34 cellular contexts compared by ENCODE assay signal in genomic region chr18:77400561-77400960, GRCh38.
"Had no signal": no experiment of that assay in that cellular context is flagged by ENCODE, and none has a peak within 500 bp of the region (broad histone marks: within the 10 kb centered on the region; RNA-seq: fewer than 3 reads in every experiment).

No MANE protein-coding gene starts in this region.

- H3K4me3 ChIP-seq: adrenal gland, body of pancreas, breast epithelium had no signal

- H3K27ac ChIP-seq: adrenal gland, body of pancreas, brain microvascular endothelial cell, breast epithelium, VCaP had no signal

- H3K4me3 Mint-ChIP-seq: activated B cell treated with CpG ODN at 0.5 μM for 24 hours; activated CD4-positive, alpha-beta memory T cell treated with anti-CD3 and anti-CD28 coated beads for 36 hours; activated CD4-positive, alpha-beta T cell treated with anti-CD3 and anti-CD28 coated beads, Interleukin-2, amount 10 ng/mL, durations not matched to agents 24 days and 14 days; activated CD8-positive, alpha-beta T cell treated with anti-CD3 and anti-CD28 coated beads for 36 hours; activated naive CD4-positive, alpha-beta T cell treated with anti-CD3 and anti-CD28 coated beads for 36 hours; activated naive CD8-positive, alpha-beta T cell treated with anti-CD3 and anti-CD28 coated beads for 36 hours; activated T-cell treated with anti-CD3 and anti-CD28 coated beads, Interleukin-2, amount 50 U/mL, for 4 hours; activated T-cell treated with anti-CD3 and anti-CD28 coated beads, Interleukin-2, amount 50 U/mL, for 72 hours; activated T-helper 1 cell treated with anti-CD3 and anti-CD28 coated beads, Interleukin-12 subunit alpha, Interleukin-12 subunit beta, Interleukin-2, Interleukin-4 antibody, amounts not matched to agents 30 ng/mL and 10 ng/mL and 1 ng/mL, durations not matched to agents 14 hours and 24 hours and 36 hours; activated T-helper 17 cell treated with anti-CD3 and anti-CD28 coated beads, Interleukin-2, amount 50 U/mL, for 72 hours; T-helper 1 cell treated with Interleukin-12 subunit alpha and Interleukin-12 subunit beta and Interleukin-4 antibody, amounts not matched to agents 30 μg/mL and 1 μg/mL, for 36 hours; T-helper 2 cell treated with Interferon-gamma antibody and Interleukin-4, amounts not matched to agents 5 μg/mL and 100 μg/mL, for 36 hours had no signal

- H3K4me1 Mint-ChIP-seq: activated B cell treated with CpG ODN at 0.5 μM for 24 hours; activated CD4-positive, alpha-beta T cell treated with anti-CD3 and anti-CD28 coated beads, Interleukin-2, amount 10 ng/mL, durations not matched to agents 24 days and 14 days; activated naive CD8-positive, alpha-beta T cell treated with anti-CD3 and anti-CD28 coated beads for 36 hours; activated T-helper 17 cell treated with anti-CD3 and anti-CD28 coated beads, Interleukin-2, amount 50 U/mL, for 72 hours had no signal

- H3K27me3 Mint-ChIP-seq: activated CD4-positive, alpha-beta T cell treated with anti-CD3 and anti-CD28 coated beads, Interleukin-2, amount 10 ng/mL, durations not matched to agents 24 days and 14 days; activated CD8-positive, alpha-beta T cell treated with anti-CD3 and anti-CD28 coated beads for 36 hours; activated naive CD8-positive, alpha-beta T cell treated with anti-CD3 and anti-CD28 coated beads for 36 hours had no signal

- ATAC-seq: activated CD8-positive, alpha-beta T cell treated with anti-CD3 and anti-CD28 coated beads for 36 hours; activated naive CD4-positive, alpha-beta T cell treated with anti-CD3 and anti-CD28 coated beads, Interleukin-2, amount 50 U/mL, for 72 hours; activated T-cell treated with anti-CD3 and anti-CD28 coated beads, Interleukin-2, amount 50 U/mL, for 4 hours; activated T-cell treated with anti-CD3 and anti-CD28 coated beads, Interleukin-2, amount 50 U/mL, for 72 hours; activated T-helper 17 cell treated with anti-CD3 and anti-CD28 coated beads, Interleukin-2, amount 50 U/mL, for 72 hours; body of pancreas had no signal

- H3K4me1 ChIP-seq: adrenal gland, breast epithelium had no signal

- DNase-seq: activated B cell treated with CpG ODN at 0.5 μM for 24 hours; activated CD4-positive, alpha-beta memory T cell treated with anti-CD3 and anti-CD28 coated beads for 36 hours; activated CD4-positive, alpha-beta T cell treated with anti-CD3 and anti-CD28 coated beads for 4 hours; activated CD4-positive, alpha-beta T cell treated with anti-CD3 and anti-CD28 coated beads, Interleukin-2, amount 10 ng/mL, durations not matched to agents 24 days and 14 days; activated CD4-positive, alpha-beta T cell treated with anti-CD3 and anti-CD28 coated beads, Interleukin-2, amount 50 U/mL, for 1 hour; activated CD4-positive, alpha-beta T cell treated with anti-CD3 and anti-CD28 coated beads, Interleukin-2, amount 50 U/mL, for 4 hours; activated CD4-positive, CD25-positive, alpha-beta regulatory T cell treated with anti-CD3 and anti-CD28 coated beads, Interleukin-2, amount 50 U/mL, for 72 hours; activated CD8-positive, alpha-beta memory T cell treated with anti-CD3 and anti-CD28 coated beads, Interleukin-2, amount 50 U/mL, for 4 hours; activated CD8-positive, alpha-beta T cell treated with anti-CD3 and anti-CD28 coated beads for 36 hours; activated effector memory CD4-positive, alpha-beta T cell treated with anti-CD3 and anti-CD28 coated beads, Interleukin-2, amount 50 U/mL, for 16 hours; activated gamma-delta T cell treated with Interleukin-2 at 50 U/mL for 16 hours; activated naive CD4-positive, alpha-beta T cell; activated naive CD4-positive, alpha-beta T cell treated with anti-CD3 and anti-CD28 coated beads for 36 hours; activated naive CD4-positive, alpha-beta T cell treated with anti-CD3 and anti-CD28 coated beads, Interleukin-2, amount 50 U/mL, for 16 hours; activated naive CD8-positive, alpha-beta T cell treated with anti-CD3 and anti-CD28 coated beads for 36 hours; activated T-cell treated with anti-CD3 and anti-CD28 coated beads for 4 hours; activated T-cell treated with anti-CD3 and anti-CD28 coated beads, Interleukin-2, amount 50 U/mL, for 1 hour; activated T-cell treated with anti-CD3 and anti-CD28 coated beads, Interleukin-2, amount 50 U/mL, for 4 hours; activated T-cell treated with anti-CD3 and anti-CD28 coated beads, Interleukin-2, amount 50 U/mL, for 72 hours; adrenal gland; amniotic stem cell; aorta; body of pancreas; brain microvascular endothelial cell; central memory CD4-positive, alpha-beta T cell; T-helper 2 cell; T-helper 9 cell had no signal

- H3K36me3 ChIP-seq: adrenal gland, brain microvascular endothelial cell, breast epithelium had no signal

- H3K27ac Mint-ChIP-seq: activated B cell treated with CpG ODN at 0.5 μM for 24 hours; activated CD4-positive, alpha-beta memory T cell treated with anti-CD3 and anti-CD28 coated beads for 36 hours; activated CD4-positive, alpha-beta T cell treated with anti-CD3 and anti-CD28 coated beads, Interleukin-2, amount 10 ng/mL, durations not matched to agents 24 days and 14 days; activated CD8-positive, alpha-beta T cell treated with anti-CD3 and anti-CD28 coated beads for 36 hours; activated naive CD4-positive, alpha-beta T cell treated with anti-CD3 and anti-CD28 coated beads for 36 hours; activated naive CD4-positive, alpha-beta T cell treated with anti-CD3 and anti-CD28 coated beads, Interleukin-2, amount 50 U/mL, for 72 hours; activated naive CD8-positive, alpha-beta T cell treated with anti-CD3 and anti-CD28 coated beads for 36 hours; activated T-cell treated with anti-CD3 and anti-CD28 coated beads, Interleukin-2, amount 50 U/mL, for 72 hours; activated T-helper 1 cell treated with anti-CD3 and anti-CD28 coated beads, Interleukin-12 subunit alpha, Interleukin-12 subunit beta, Interleukin-2, Interleukin-4 antibody, amounts not matched to agents 30 ng/mL and 10 ng/mL and 1 ng/mL, durations not matched to agents 14 hours and 24 hours and 36 hours; activated T-helper 17 cell treated with anti-CD3 and anti-CD28 coated beads, Interleukin-2, amount 50 U/mL, for 72 hours; T-helper 1 cell treated with Interleukin-12 subunit alpha and Interleukin-12 subunit beta and Interleukin-4 antibody, amounts not matched to agents 30 μg/mL and 1 μg/mL, for 36 hours; T-helper 2 cell treated with Interferon-gamma antibody and Interleukin-4, amounts not matched to agents 5 μg/mL and 100 μg/mL, for 36 hours had no signal

- H3K9me3 ChIP-seq: adrenal gland, body of pancreas had no signal

- H3K9me3 Mint-ChIP-seq: activated B cell treated with CpG ODN at 0.5 μM for 24 hours; activated CD4-positive, alpha-beta memory T cell treated with anti-CD3 and anti-CD28 coated beads for 36 hours; activated CD4-positive, alpha-beta T cell treated with anti-CD3 and anti-CD28 coated beads, Interleukin-2, amount 10 ng/mL, durations not matched to agents 24 days and 14 days; activated CD8-positive, alpha-beta T cell treated with anti-CD3 and anti-CD28 coated beads for 36 hours; activated naive CD4-positive, alpha-beta T cell treated with anti-CD3 and anti-CD28 coated beads for 36 hours; activated naive CD4-positive, alpha-beta T cell treated with anti-CD3 and anti-CD28 coated beads, Interleukin-2, amount 50 U/mL, for 72 hours; activated naive CD8-positive, alpha-beta T cell treated with anti-CD3 and anti-CD28 coated beads for 36 hours; activated T-cell treated with anti-CD3 and anti-CD28 coated beads, Interleukin-2, amount 50 U/mL, for 4 hours; activated T-cell treated with anti-CD3 and anti-CD28 coated beads, Interleukin-2, amount 50 U/mL, for 72 hours; activated T-helper 1 cell treated with anti-CD3 and anti-CD28 coated beads, Interleukin-12 subunit alpha, Interleukin-12 subunit beta, Interleukin-2, Interleukin-4 antibody, amounts not matched to agents 30 ng/mL and 10 ng/mL and 1 ng/mL, durations not matched to agents 14 hours and 24 hours and 36 hours; activated T-helper 17 cell treated with anti-CD3 and anti-CD28 coated beads, Interleukin-2, amount 50 U/mL, for 72 hours; T-helper 1 cell treated with Interleukin-12 subunit alpha and Interleukin-12 subunit beta and Interleukin-4 antibody, amounts not matched to agents 30 μg/mL and 1 μg/mL, for 36 hours; T-helper 2 cell treated with Interferon-gamma antibody and Interleukin-4, amounts not matched to agents 5 μg/mL and 100 μg/mL, for 36 hours had no signal

- H3K27me3 ChIP-seq: adrenal gland, body of pancreas, brain microvascular endothelial cell, breast epithelium had no signal

- H3K36me3 Mint-ChIP-seq: activated CD4-positive, alpha-beta memory T cell treated with anti-CD3 and anti-CD28 coated beads for 36 hours; activated naive CD4-positive, alpha-beta T cell treated with anti-CD3 and anti-CD28 coated beads, Interleukin-2, amount 50 U/mL, for 72 hours; activated naive CD8-positive, alpha-beta T cell treated with anti-CD3 and anti-CD28 coated beads for 36 hours had no signal
